In genomic region chr15:35723852-35724251, GRCh38 we compare ENCODE assay signal across 2 cellular contexts.
TF ChIP-seq lines count a peak whose summit lies in the region.

No MANE protein-coding gene starts in this region.

TF ChIP-seq in GM23338, 12 proteins besides CTCF, POLR2A, EP300 and RAD21:
- TF ChIP-seq ZNF462 (CRISPR knock-in tag; IDR thresholded peaks at IDR 0.05): no peak
- no peak for TF ChIP-seq ZNF114 (CRISPR knock-in tag; IDR thresholded peaks at IDR 0.05)
- no peak for TF ChIP-seq NANOG (IDR thresholded peaks at IDR 0.05; ENCODE audit: borderline replicate concordance)
- no peak for TF ChIP-seq REST (IDR thresholded peaks at IDR 0.05; ENCODE audit: unreplicated experiment)
- TF ChIP-seq POLR2AphosphoS5 (IDR thresholded peaks at IDR 0.05; ENCODE audit: low read depth): no peak
- no peak for TF ChIP-seq ZNF331 (CRISPR knock-in tag; IDR thresholded peaks at IDR 0.05; ENCODE audit: low read depth)
- TF ChIP-seq STAT1 (IDR thresholded peaks at IDR 0.05; ENCODE audit: unreplicated experiment): no peak
- TF ChIP-seq CREB1 (CRISPR knock-in tag; IDR thresholded peaks at IDR 0.05; ENCODE audit: low read depth): no peak
- TF ChIP-seq EZH2 (IDR thresholded peaks at IDR 0.05; ENCODE audit: low read depth, unreplicated experiment): no peak
- no peak for TF ChIP-seq ETS1 (IDR thresholded peaks at IDR 0.05)
- TF ChIP-seq JUNB (IDR thresholded peaks at IDR 0.05; ENCODE audit: unreplicated experiment): no peak
- TF ChIP-seq EZH2phosphoT487 (IDR thresholded peaks at IDR 0.05; ENCODE audit: unreplicated experiment): no peak

TF ChIP-seq in SK-N-SH treated with all-trans-retinoic acid at 6 μM for 48 hours, 23 proteins besides CTCF, POLR2A, EP300 and RAD21 (continued from another document):
- TF ChIP-seq CSRNP3 (CRISPR knock-in tag; IDR thresholded peaks at IDR 0.05) (no peak), ZNF565 (CRISPR knock-in tag; conservative IDR thresholded peaks at IDR 0.05; ENCODE audit: low read depth) (no peak), ZFP30 (CRISPR knock-in tag; IDR thresholded peaks at IDR 0.05) (no peak), TCF4 (CRISPR knock-in tag; IDR thresholded peaks at IDR 0.05; ENCODE audit: borderline replicate concordance) (no peak), TOX (CRISPR knock-in tag; IDR thresholded peaks at IDR 0.05; ENCODE audit: borderline replicate concordance) (no peak)
